ENCODE assay signal across 30 cellular contexts in genomic region chr18:12290086-12290485, GRCh38. TPM values are rescaled to one million over a fixed set of nuclear protein-coding genes. Genes with fewer than 3 reads are reported as not detected.
"Had no signal": no experiment of that assay in that cellular context is flagged by ENCODE, and none has a peak within 500 bp of the region (broad histone marks: within the 10 kb centered on the region; RNA-seq: fewer than 3 reads in every experiment).

No MANE protein-coding gene starts in this region.

- H3K27me3 ChIP-seq: body of pancreas, pancreas had no signal

- H3K36me3 ChIP-seq: adrenal gland, colonic mucosa, heart left ventricle, left lung, lower lobe of right lung, pancreas, prostate gland had no signal

- H3K4me1 ChIP-seq: prostate gland had no signal

- H3K4me3 ChIP-seq: adrenal gland, body of pancreas, colonic mucosa, dorsolateral prefrontal cortex, heart left ventricle, left lung, lower lobe of right lung, mucosa of descending colon, pancreas, prostate gland had no signal

- H3K27ac ChIP-seq: adrenal gland, body of pancreas, colonic mucosa, dorsolateral prefrontal cortex, heart left ventricle, left lung, lower lobe of right lung, pancreas, prostate gland had no signal

- DNase-seq: activated B cell treated with CpG ODN at 0.5 μM for 24 hours; activated CD4-positive, alpha-beta T cell treated with anti-CD3 and anti-CD28 coated beads for 36 hours; activated CD8-positive, alpha-beta memory T cell treated with anti-CD3 and anti-CD28 coated beads, Interleukin-2, amount 10 ng/mL, durations not matched to agents 7 days and 5 days; activated CD8-positive, alpha-beta T cell treated with anti-CD3 and anti-CD28 coated beads, Interleukin-2, amount 10 ng/mL, durations not matched to agents 7 days and 5 days; activated effector memory CD4-positive, alpha-beta T cell treated with Interleukin-2 at 50 U/mL for 16 hours; activated naive CD4-positive, alpha-beta T cell treated with Interleukin-2 at 50 U/mL for 16 hours; activated T-cell treated with anti-CD3 and anti-CD28 coated beads for 4 hours; adrenal gland; body of pancreas; colonic mucosa; dorsolateral prefrontal cortex; effector memory CD8-positive, alpha-beta T cell; foreskin fibroblast; hypothalamus; immature natural killer cell; left lung; lower lobe of right lung; mesendoderm; mucosa of descending colon; naive B cell; nephron progenitor cell; pancreas; retina; stimulated activated CD4-positive, alpha-beta T cell treated with anti-CD3 and anti-CD28 coated beads, Interleukin-2, amount 100 ng/mL, for 48 hours; stimulated activated naive CD8-positive, alpha-beta T cell treated with anti-CD3 and anti-CD28 coated beads, Interleukin-15, Interleukin-2, amounts not matched to agents 100 U/mL and 50 U/mL, for 24 hours; T-helper 1 cell had no signal

- H3K9me3 ChIP-seq: adrenal gland, body of pancreas, colonic mucosa, heart left ventricle, left lung, lower lobe of right lung, mucosa of descending colon, pancreas, prostate gland had no signal

- ATAC-seq: activated CD4-positive, alpha-beta T cell treated with anti-CD3 and anti-CD28 coated beads for 36 hours; activated CD8-positive, alpha-beta memory T cell treated with anti-CD3 and anti-CD28 coated beads, Interleukin-2, amount 10 ng/mL, durations not matched to agents 7 days and 5 days; activated CD8-positive, alpha-beta T cell treated with anti-CD3 and anti-CD28 coated beads, Interleukin-2, amount 10 ng/mL, durations not matched to agents 7 days and 5 days; body of pancreas; effector memory CD8-positive, alpha-beta T cell; heart left ventricle; left lung; lower lobe of right lung; mucosa of descending colon; pancreas; stimulated activated naive CD8-positive, alpha-beta T cell treated with anti-CD3 and anti-CD28 coated beads, Interleukin-15, Interleukin-2, amounts not matched to agents 100 U/mL and 50 U/mL, for 24 hours had no signal

RNA-seq across cellular contexts. Expression of gene CIDEA, which starts 35.9 kb away (rescaled TPM):
- total RNA-seq: activated B cell treated with CpG ODN at 0.5 μM for 24 hours; activated CD4-positive, alpha-beta T cell treated with anti-CD3 and anti-CD28 coated beads for 36 hours; activated CD8-positive, alpha-beta memory T cell treated with anti-CD3 and anti-CD28 coated beads, Interleukin-2, amount 10 ng/mL, durations not matched to agents 7 days and 5 days; activated CD8-positive, alpha-beta T cell treated with anti-CD3 and anti-CD28 coated beads, Interleukin-2, amount 10 ng/mL, durations not matched to agents 7 days and 5 days; colonic mucosa; left lung; lower lobe of right lung; prostate gland had no signal
- polyA plus RNA-seq: aorta, endothelial cell of umbilical vein, immature natural killer cell had no signal
